In genomic region chr10:78893217-78893616, GRCh38 we compare ENCODE assay signal across 23 cellular contexts.
"Had no signal": no experiment of that assay in that cellular context is flagged by ENCODE, and none has a peak within 500 bp of the region (broad histone marks: within the 10 kb centered on the region; RNA-seq: fewer than 3 reads in every experiment).

No MANE protein-coding gene starts in this region.

- DNase-seq: activated CD4-positive, alpha-beta T cell treated with anti-CD3 and anti-CD28 coated beads, Interleukin-2, amount 10 ng/mL, durations not matched to agents 7 days and 5 days; activated CD4-positive, alpha-beta T cell treated with anti-CD3 and anti-CD28 coated beads, Interleukin-2, amount 50 U/mL, for 48 hours; activated CD8-positive, alpha-beta memory T cell treated with anti-CD3 and anti-CD28 coated beads, Interleukin-2, amount 50 U/mL, for 4 hours; activated CD8-positive, alpha-beta T cell treated with anti-CD3 and anti-CD28 coated beads, Interleukin-2, amount 10 ng/mL, durations not matched to agents 7 days and 5 days; activated gamma-delta T cell treated with Interleukin-2 at 50 U/mL for 16 hours; activated naive CD4-positive, alpha-beta T cell treated with anti-CD3 and anti-CD28 coated beads, Interleukin-2, amount 10 ng/mL, durations not matched to agents 7 days and 5 days; activated naive CD8-positive, alpha-beta T cell treated with anti-CD3 and anti-CD28 coated beads, Interleukin-2, amount 10 ng/mL, durations not matched to agents 7 days and 5 days; amygdala; Karpas-422; NCI-H1105; NCI-H1417 treated with DMSO at 0.1 percent for 48 hours; NCI-H2081; NCI-H345; NCI-H524 treated with DMSO at 0.1 percent for 48 hours; SHP77 treated with DMSO at 0.1 percent for 48 hours; SK-N-SH had no signal

- H3K27ac Mint-ChIP-seq: activated CD4-positive, alpha-beta T cell treated with anti-CD3 and anti-CD28 coated beads, Interleukin-2, amount 10 ng/mL, durations not matched to agents 7 days and 5 days; activated CD8-positive, alpha-beta T cell treated with anti-CD3 and anti-CD28 coated beads, Interleukin-2, amount 10 ng/mL, durations not matched to agents 7 days and 5 days; activated naive CD4-positive, alpha-beta T cell treated with anti-CD3 and anti-CD28 coated beads, Interleukin-2, amount 10 ng/mL, durations not matched to agents 7 days and 5 days; activated naive CD8-positive, alpha-beta T cell treated with anti-CD3 and anti-CD28 coated beads, Interleukin-2, amount 10 ng/mL, durations not matched to agents 7 days and 5 days; IgD-negative memory B cell; T-helper 1 cell treated with Interleukin-12 subunit alpha and Interleukin-12 subunit beta and Interleukin-4 antibody, amounts not matched to agents 30 μg/mL and 1 μg/mL, for 36 hours; T-helper 2 cell treated with Interferon-gamma antibody and Interleukin-4, amounts not matched to agents 5 μg/mL and 100 μg/mL, for 36 hours had no signal

- H3K9me3 Mint-ChIP-seq: activated naive CD4-positive, alpha-beta T cell treated with anti-CD3 and anti-CD28 coated beads, Interleukin-2, amount 10 ng/mL, durations not matched to agents 7 days and 5 days; T-helper 1 cell treated with Interleukin-12 subunit alpha and Interleukin-12 subunit beta and Interleukin-4 antibody, amounts not matched to agents 30 μg/mL and 1 μg/mL, for 36 hours; T-helper 2 cell treated with Interferon-gamma antibody and Interleukin-4, amounts not matched to agents 5 μg/mL and 100 μg/mL, for 36 hours had no signal

- H3K36me3 ChIP-seq: ascending aorta, cardiac muscle cell, SJSA1 had no signal

- H3K9me3 ChIP-seq: ascending aorta, SK-N-SH had no signal

- H3K27ac ChIP-seq: ascending aorta, cardiac muscle cell, SJSA1 had no signal

- H3K4me3 ChIP-seq: ascending aorta, cardiac muscle cell, SJSA1 had no signal

- H3K4me3 Mint-ChIP-seq: activated CD4-positive, alpha-beta T cell treated with anti-CD3 and anti-CD28 coated beads, Interleukin-2, amount 10 ng/mL, durations not matched to agents 7 days and 5 days; activated CD8-positive, alpha-beta T cell treated with anti-CD3 and anti-CD28 coated beads, Interleukin-2, amount 10 ng/mL, durations not matched to agents 7 days and 5 days; activated naive CD4-positive, alpha-beta T cell treated with anti-CD3 and anti-CD28 coated beads, Interleukin-2, amount 10 ng/mL, durations not matched to agents 7 days and 5 days; activated naive CD8-positive, alpha-beta T cell treated with anti-CD3 and anti-CD28 coated beads, Interleukin-2, amount 10 ng/mL, durations not matched to agents 7 days and 5 days; IgD-negative memory B cell; T-helper 1 cell treated with Interleukin-12 subunit alpha and Interleukin-12 subunit beta and Interleukin-4 antibody, amounts not matched to agents 30 μg/mL and 1 μg/mL, for 36 hours; T-helper 2 cell treated with Interferon-gamma antibody and Interleukin-4, amounts not matched to agents 5 μg/mL and 100 μg/mL, for 36 hours had no signal

- H3K4me1 Mint-ChIP-seq: activated CD4-positive, alpha-beta T cell treated with anti-CD3 and anti-CD28 coated beads, Interleukin-2, amount 10 ng/mL, durations not matched to agents 7 days and 5 days; activated naive CD4-positive, alpha-beta T cell treated with anti-CD3 and anti-CD28 coated beads, Interleukin-2, amount 10 ng/mL, durations not matched to agents 7 days and 5 days; IgD-negative memory B cell had no signal

- H3K36me3 Mint-ChIP-seq: activated naive CD4-positive, alpha-beta T cell treated with anti-CD3 and anti-CD28 coated beads, Interleukin-2, amount 10 ng/mL, durations not matched to agents 7 days and 5 days had no signal

- ATAC-seq: activated CD8-positive, alpha-beta T cell treated with anti-CD3 and anti-CD28 coated beads, Interleukin-2, amount 10 ng/mL, durations not matched to agents 7 days and 5 days; Panc1 had no signal

- H3K27me3 Mint-ChIP-seq: activated CD4-positive, alpha-beta T cell treated with anti-CD3 and anti-CD28 coated beads, Interleukin-2, amount 10 ng/mL, durations not matched to agents 7 days and 5 days had no signal

- H3K4me1 ChIP-seq: ascending aorta, SJSA1 had no signal

- H3K27me3 ChIP-seq: ascending aorta, cardiac muscle cell, SJSA1 had no signal
